ENCODE assay signal across 8 cellular contexts in the genomic region with DNA sequence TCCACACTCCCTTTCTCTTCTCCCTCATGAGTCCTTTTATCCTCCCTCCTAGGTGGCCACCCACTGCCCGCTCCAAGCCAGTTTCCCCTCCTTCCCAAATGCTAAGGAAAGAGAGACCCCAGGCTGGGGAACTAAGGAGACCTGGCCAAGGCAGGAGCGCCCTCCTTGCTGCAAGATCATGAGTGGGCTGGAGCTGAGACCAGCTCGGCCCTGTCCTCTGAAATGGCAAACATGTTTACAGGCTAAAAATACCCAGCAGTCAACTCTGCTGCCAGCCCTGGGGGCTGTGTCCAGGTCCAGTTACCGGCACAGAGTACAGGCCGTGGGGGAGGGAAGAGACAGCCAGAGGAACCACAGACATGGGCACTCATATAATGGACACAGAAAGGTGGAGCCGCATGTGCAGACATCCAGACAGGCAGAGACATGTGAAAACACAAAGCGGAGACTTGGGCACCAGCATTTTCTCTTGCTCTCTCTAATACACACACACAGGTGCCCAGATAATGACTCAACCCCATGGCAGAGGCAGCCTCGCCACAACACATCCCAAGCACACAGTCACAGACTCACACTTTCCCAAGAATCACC. TPM values are rescaled to one million over a fixed set of nuclear protein-coding genes. Genes with fewer than 3 reads are reported as not detected.
A peak's percentile ranks its signal among the peaks of the same experiment; 100 is the strongest.
DNase-seq lines count a peak whose midpoint lies in the region; ATAC-seq and TF ChIP-seq lines count a peak whose summit lies in the region.

No MANE protein-coding gene starts in this region.

- TF ChIP-seq CTCF in astrocyte of the cerebellum (IDR thresholded peaks at IDR 0.05; ENCODE audit: low read depth, low read length, missing control alignments): no peak

- WGBS in HUES64: 57% methylated on average over 8 of the region's 8 CpGs

- H3K36me3 Mint-ChIP-seq in immature natural killer cell: no peaks in the 10 kb centered on the region
- H3K36me3 Mint-ChIP-seq in stimulated activated memory B cell treated with anti-CD40 and anti-IgM and Interleukin-4, amounts not matched to agents 10 μg/mL and 1 μg/mL and 100 μg/mL, for 72 hours: peaks cover 5% of the 10 kb centered on the region

- H3K36me3 ChIP-seq in HUES64 (ENCODE audit: insufficient read depth, low read length): no peaks in the 10 kb centered on the region

- in situ Hi-C loops in astrocyte of the cerebellum (cut with HindIII; ENCODE audit: low sequenced_read_pairs): no loop called here

- DNase-seq in astrocyte of the cerebellum (ENCODE audit: low read depth): no peak
- DNase-seq in immature natural killer cell: no peak
- no peak for DNase-seq in putamen (ENCODE audit: low spot score)
- no peak for DNase-seq in stimulated activated CD4-positive, alpha-beta T cell treated with anti-CD3 and anti-CD28 coated beads, Interleukin-4, amount 100 ng/mL, for 24 hours
- no peak for DNase-seq in activated CD4-positive, alpha-beta T cell treated with anti-CD3 and anti-CD28 coated beads, Interleukin-2, amount 50 U/mL, for 1 hour

- H3K27ac Mint-ChIP-seq in immature natural killer cell: peak overlapping the region; percentile 31 to 85 (median 79)
- peak overlapping the region; percentile 92 for H3K27ac Mint-ChIP-seq in stimulated activated memory B cell treated with anti-CD40 and anti-IgM and Interleukin-4, amounts not matched to agents 10 μg/mL and 1 μg/mL and 100 μg/mL, for 72 hours

- peaks cover 56 to 64% of the 10 kb centered on the region in 2 donors for H3K4me1 Mint-ChIP-seq in immature natural killer cell
- H3K4me1 Mint-ChIP-seq in stimulated activated memory B cell treated with anti-CD40 and anti-IgM and Interleukin-4, amounts not matched to agents 10 μg/mL and 1 μg/mL and 100 μg/mL, for 72 hours: peaks cover 74% of the 10 kb centered on the region

- H3K9me3 Mint-ChIP-seq in immature natural killer cell: peaks cover 0 to 2% (median 0%) of the 10 kb centered on the region in 6 donors
- no peaks in the 10 kb centered on the region for H3K9me3 Mint-ChIP-seq in stimulated activated memory B cell treated with anti-CD40 and anti-IgM and Interleukin-4, amounts not matched to agents 10 μg/mL and 1 μg/mL and 100 μg/mL, for 72 hours

- H3K9ac ChIP-seq in HUES64 (ENCODE audit: low read depth, low read length): no peak overlapping the region

- H3K4me3 Mint-ChIP-seq in immature natural killer cell: peak overlapping the region; percentile 83 to 99 (median 87)
- H3K4me3 Mint-ChIP-seq in stimulated activated memory B cell treated with anti-CD40 and anti-IgM and Interleukin-4, amounts not matched to agents 10 μg/mL and 1 μg/mL and 100 μg/mL, for 72 hours: peak overlapping the region; percentile 74

- peak overlapping the region; percentile 49 for H3K4me3 ChIP-seq in HUES64 (ENCODE audit: low read length)
- H3K4me3 ChIP-seq in astrocyte of the cerebellum (ENCODE audit: low read depth, low read length): peak overlapping the region; percentile 98

- peaks cover 21% of the 10 kb centered on the region for H3K4me1 ChIP-seq in HUES64 (ENCODE audit: insufficient read depth, low read length)

- no peaks in the 10 kb centered on the region for H3K9me3 ChIP-seq in HUES64 (ENCODE audit: insufficient read depth, low read depth, low read length)

- no peak overlapping the region for H3K27ac ChIP-seq in HUES64 (ENCODE audit: low read depth, low read length)

- H3K27me3 Mint-ChIP-seq in immature natural killer cell (ENCODE audit: low read depth in 3 of 3): peaks cover 5 to 10% (median 6%) of the 10 kb centered on the region in 3 donors
- no peaks in the 10 kb centered on the region for H3K27me3 Mint-ChIP-seq in stimulated activated memory B cell treated with anti-CD40 and anti-IgM and Interleukin-4, amounts not matched to agents 10 μg/mL and 1 μg/mL and 100 μg/mL, for 72 hours

- H3K27me3 ChIP-seq in HUES64 (ENCODE audit: insufficient read depth, low read length): peaks cover 64% of the 10 kb centered on the region

- ATAC-seq in stimulated activated memory B cell treated with anti-CD40 and anti-IgM and Interleukin-4, amounts not matched to agents 10 μg/mL and 1 μg/mL and 100 μg/mL, for 72 hours: no peak
- ATAC-seq in HG02642 (IDR thresholded peaks at IDR 0.05; ENCODE audit: poor library complexity, unreplicated experiment): no peak

RNA-seq across cellular contexts. Expression of a gene that starts 1.2 kb away (rescaled TPM):
- 3.4 TPM for polyA plus RNA-seq in HUES64 (2013, experiment 1 of 2)
- polyA plus RNA-seq in HUES64 (2013, experiment 2 of 2): 4.6 TPM
- 100 to 1,000 TPM in 1 of 3 donors, 10 to 100 TPM in 2; 45.0 to 217 (median 57.2) TPM for polyA plus RNA-seq in immature natural killer cell

RNA-seq across cellular contexts. Expression of a gene that starts 25.9 kb away (rescaled TPM):
- polyA plus RNA-seq in HUES64 (2013, experiment 1 of 2): 1,523 TPM
- polyA plus RNA-seq in HUES64 (2013, experiment 2 of 2): 1,614 TPM
- polyA plus RNA-seq in immature natural killer cell: 100 to 1,000 TPM; 628 to 849 (median 821) TPM

RNA-seq across cellular contexts. Expression of a gene that starts 43.5 kb away (rescaled TPM):
- 11.8 TPM for polyA plus RNA-seq in HUES64 (2013, experiment 1 of 2)
- 13.8 TPM for polyA plus RNA-seq in HUES64 (2013, experiment 2 of 2)
- 10 to 100 TPM in 2 of 3 donors, 1 to 10 TPM in 1; 7.3 to 16.2 (median 12.5) TPM for polyA plus RNA-seq in immature natural killer cell

RNA-seq across cellular contexts. Expression of a gene that starts 53.9 kb away (rescaled TPM):
- 99.8 TPM for polyA plus RNA-seq in HUES64 (2013, experiment 1 of 2)
- 97.7 TPM for polyA plus RNA-seq in HUES64 (2013, experiment 2 of 2)
- polyA plus RNA-seq in immature natural killer cell: 10 to 100 TPM in 2 of 3 donors, 1 to 10 TPM in 1; 9.7 to 48.4 (median 22.4) TPM
